In the genomic region with DNA sequence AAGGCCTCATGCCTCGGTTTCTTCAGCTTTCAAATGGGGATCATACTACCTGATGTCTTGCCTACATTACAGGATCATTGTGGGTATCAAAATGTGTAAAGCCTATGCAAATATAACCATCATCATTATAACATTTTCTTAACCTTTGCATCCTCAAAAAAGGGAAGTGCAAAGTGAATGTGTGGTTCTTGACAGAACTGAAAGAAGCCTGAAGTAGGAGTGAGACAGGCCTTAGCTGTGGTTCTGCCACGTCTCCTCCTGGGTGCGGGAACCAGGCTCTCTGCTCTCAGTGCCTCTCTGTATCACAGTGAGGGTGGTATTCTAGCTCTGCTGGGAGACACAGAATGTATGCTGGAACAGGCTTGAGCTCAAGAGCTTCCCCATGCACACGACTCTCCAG, we compare ENCODE assay signal across 1 cellular context.
TF ChIP-seq lines count a peak whose summit lies in the region.

No MANE protein-coding gene starts in this region.

TF ChIP-seq in GM12878, 131 proteins besides CTCF, POLR2A, EP300 and RAD21 (continued from another document and continues in another):
- TF ChIP-seq, protein P1, sequence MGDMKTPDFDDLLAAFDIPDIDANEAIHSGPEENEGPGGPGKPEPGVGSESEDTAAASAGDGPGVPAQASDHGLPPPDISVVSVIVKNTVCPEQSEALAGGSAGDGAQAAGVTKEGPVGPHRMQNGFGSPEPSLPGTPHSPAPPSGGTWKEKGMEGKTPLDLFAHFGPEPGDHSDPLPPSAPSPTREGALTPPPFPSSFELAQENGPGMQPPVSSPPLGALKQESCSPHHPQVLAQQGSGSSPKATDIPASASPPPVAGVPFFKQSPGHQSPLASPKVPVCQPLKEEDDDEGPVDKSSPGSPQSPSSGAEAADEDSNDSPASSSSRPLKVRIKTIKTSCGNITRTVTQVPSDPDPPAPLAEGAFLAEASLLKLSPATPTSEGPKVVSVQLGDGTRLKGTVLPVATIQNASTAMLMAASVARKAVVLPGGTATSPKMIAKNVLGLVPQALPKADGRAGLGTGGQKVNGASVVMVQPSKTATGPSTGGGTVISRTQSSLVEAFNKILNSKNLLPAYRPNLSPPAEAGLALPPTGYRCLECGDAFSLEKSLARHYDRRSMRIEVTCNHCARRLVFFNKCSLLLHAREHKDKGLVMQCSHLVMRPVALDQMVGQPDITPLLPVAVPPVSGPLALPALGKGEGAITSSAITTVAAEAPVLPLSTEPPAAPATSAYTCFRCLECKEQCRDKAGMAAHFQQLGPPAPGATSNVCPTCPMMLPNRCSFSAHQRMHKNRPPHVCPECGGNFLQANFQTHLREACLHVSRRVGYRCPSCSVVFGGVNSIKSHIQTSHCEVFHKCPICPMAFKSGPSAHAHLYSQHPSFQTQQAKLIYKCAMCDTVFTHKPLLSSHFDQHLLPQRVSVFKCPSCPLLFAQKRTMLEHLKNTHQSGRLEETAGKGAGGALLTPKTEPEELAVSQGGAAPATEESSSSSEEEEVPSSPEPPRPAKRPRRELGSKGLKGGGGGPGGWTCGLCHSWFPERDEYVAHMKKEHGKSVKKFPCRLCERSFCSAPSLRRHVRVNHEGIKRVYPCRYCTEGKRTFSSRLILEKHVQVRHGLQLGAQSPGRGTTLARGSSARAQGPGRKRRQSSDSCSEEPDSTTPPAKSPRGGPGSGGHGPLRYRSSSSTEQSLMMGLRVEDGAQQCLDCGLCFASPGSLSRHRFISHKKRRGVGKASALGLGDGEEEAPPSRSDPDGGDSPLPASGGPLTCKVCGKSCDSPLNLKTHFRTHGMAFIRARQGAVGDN (IDR thresholded peaks at IDR 0.05): peak; percentile 76
- TF ChIP-seq RB1 (IDR thresholded peaks at IDR 0.05; ENCODE audit: borderline replicate concordance) (no peak), CREB1 (IDR thresholded peaks at IDR 0.05; ENCODE audit: low read depth) (0 out of 2 replicates have a peak, but pooled peaks have one; percentile 30), SIN3A (IDR thresholded peaks at IDR 0.05; ENCODE audit: low read depth, low read length) (no peak), CBX5 (IDR thresholded peaks at IDR 0.05; ENCODE audit: low read depth) (peak; percentile 76; the same call in 1 of the 2 replicates), NFIC (IDR thresholded peaks at IDR 0.05; ENCODE audit: low read depth, low read length) (peak; percentile 79; the same call in 1 of the 2 replicates), ATF7 (IDR thresholded peaks at IDR 0.05; ENCODE audit: low read depth) (peak; percentile 43; the same call in 1 of the 2 replicates), ZNF217 (IDR thresholded peaks at IDR 0.05) (peak; percentile 88; the same call in 1 of the 2 replicates), RELA (IDR thresholded peaks at IDR 0.05; ENCODE audit: borderline replicate concordance, partially characterized antibody) (no peak), MTA2 (IDR thresholded peaks at IDR 0.05; ENCODE audit: low read depth) (peak; percentile 88), STAT3 (IDR thresholded peaks at IDR 0.05; ENCODE audit: low read depth, low read length) (no peak), NR2F1 (conservative IDR thresholded peaks at IDR 0.05) (peak; percentile 86), CHD2 (IDR thresholded peaks at IDR 0.05; ENCODE audit: borderline replicate concordance, low read depth, low read length) (no peak), FOXK2 (IDR thresholded peaks at IDR 0.05) (no peak), BHLHE40 (IDR thresholded peaks at IDR 0.05; ENCODE audit: borderline replicate concordance in 1 of 2, low read depth in 2 of 2, low read length in 1 of 2) (peak; percentile 39 to 40; a peak in 2 of 4 replicates), POU2F2 (IDR thresholded peaks at IDR 0.05; ENCODE audit: borderline replicate concordance, low read depth, low read length) (peak; percentile 93), DPF2 (IDR thresholded peaks at IDR 0.05) (peak; percentile 89), CBX3 (IDR thresholded peaks at IDR 0.05; ENCODE audit: borderline replicate concordance, low read depth) (no peak)
- TF ChIP-seq, protein P2, sequence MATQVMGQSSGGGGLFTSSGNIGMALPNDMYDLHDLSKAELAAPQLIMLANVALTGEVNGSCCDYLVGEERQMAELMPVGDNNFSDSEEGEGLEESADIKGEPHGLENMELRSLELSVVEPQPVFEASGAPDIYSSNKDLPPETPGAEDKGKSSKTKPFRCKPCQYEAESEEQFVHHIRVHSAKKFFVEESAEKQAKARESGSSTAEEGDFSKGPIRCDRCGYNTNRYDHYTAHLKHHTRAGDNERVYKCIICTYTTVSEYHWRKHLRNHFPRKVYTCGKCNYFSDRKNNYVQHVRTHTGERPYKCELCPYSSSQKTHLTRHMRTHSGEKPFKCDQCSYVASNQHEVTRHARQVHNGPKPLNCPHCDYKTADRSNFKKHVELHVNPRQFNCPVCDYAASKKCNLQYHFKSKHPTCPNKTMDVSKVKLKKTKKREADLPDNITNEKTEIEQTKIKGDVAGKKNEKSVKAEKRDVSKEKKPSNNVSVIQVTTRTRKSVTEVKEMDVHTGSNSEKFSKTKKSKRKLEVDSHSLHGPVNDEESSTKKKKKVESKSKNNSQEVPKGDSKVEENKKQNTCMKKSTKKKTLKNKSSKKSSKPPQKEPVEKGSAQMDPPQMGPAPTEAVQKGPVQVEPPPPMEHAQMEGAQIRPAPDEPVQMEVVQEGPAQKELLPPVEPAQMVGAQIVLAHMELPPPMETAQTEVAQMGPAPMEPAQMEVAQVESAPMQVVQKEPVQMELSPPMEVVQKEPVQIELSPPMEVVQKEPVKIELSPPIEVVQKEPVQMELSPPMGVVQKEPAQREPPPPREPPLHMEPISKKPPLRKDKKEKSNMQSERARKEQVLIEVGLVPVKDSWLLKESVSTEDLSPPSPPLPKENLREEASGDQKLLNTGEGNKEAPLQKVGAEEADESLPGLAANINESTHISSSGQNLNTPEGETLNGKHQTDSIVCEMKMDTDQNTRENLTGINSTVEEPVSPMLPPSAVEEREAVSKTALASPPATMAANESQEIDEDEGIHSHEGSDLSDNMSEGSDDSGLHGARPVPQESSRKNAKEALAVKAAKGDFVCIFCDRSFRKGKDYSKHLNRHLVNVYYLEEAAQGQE (IDR thresholded peaks at IDR 0.05; ENCODE audit: low read depth, low read length): no peak
- TF ChIP-seq, protein P3, sequence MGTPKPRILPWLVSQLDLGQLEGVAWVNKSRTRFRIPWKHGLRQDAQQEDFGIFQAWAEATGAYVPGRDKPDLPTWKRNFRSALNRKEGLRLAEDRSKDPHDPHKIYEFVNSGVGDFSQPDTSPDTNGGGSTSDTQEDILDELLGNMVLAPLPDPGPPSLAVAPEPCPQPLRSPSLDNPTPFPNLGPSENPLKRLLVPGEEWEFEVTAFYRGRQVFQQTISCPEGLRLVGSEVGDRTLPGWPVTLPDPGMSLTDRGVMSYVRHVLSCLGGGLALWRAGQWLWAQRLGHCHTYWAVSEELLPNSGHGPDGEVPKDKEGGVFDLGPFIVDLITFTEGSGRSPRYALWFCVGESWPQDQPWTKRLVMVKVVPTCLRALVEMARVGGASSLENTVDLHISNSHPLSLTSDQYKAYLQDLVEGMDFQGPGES (IDR thresholded peaks at IDR 0.05): no peak
- TF ChIP-seq, protein P4, sequence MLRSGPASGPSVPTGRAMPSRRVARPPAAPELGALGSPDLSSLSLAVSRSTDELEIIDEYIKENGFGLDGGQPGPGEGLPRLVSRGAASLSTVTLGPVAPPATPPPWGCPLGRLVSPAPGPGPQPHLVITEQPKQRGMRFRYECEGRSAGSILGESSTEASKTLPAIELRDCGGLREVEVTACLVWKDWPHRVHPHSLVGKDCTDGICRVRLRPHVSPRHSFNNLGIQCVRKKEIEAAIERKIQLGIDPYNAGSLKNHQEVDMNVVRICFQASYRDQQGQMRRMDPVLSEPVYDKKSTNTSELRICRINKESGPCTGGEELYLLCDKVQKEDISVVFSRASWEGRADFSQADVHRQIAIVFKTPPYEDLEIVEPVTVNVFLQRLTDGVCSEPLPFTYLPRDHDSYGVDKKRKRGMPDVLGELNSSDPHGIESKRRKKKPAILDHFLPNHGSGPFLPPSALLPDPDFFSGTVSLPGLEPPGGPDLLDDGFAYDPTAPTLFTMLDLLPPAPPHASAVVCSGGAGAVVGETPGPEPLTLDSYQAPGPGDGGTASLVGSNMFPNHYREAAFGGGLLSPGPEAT (IDR thresholded peaks at IDR 0.05; ENCODE audit: low read depth): peak; percentile 54; the same call in 1 of the 2 replicates
- TF ChIP-seq, protein P5, sequence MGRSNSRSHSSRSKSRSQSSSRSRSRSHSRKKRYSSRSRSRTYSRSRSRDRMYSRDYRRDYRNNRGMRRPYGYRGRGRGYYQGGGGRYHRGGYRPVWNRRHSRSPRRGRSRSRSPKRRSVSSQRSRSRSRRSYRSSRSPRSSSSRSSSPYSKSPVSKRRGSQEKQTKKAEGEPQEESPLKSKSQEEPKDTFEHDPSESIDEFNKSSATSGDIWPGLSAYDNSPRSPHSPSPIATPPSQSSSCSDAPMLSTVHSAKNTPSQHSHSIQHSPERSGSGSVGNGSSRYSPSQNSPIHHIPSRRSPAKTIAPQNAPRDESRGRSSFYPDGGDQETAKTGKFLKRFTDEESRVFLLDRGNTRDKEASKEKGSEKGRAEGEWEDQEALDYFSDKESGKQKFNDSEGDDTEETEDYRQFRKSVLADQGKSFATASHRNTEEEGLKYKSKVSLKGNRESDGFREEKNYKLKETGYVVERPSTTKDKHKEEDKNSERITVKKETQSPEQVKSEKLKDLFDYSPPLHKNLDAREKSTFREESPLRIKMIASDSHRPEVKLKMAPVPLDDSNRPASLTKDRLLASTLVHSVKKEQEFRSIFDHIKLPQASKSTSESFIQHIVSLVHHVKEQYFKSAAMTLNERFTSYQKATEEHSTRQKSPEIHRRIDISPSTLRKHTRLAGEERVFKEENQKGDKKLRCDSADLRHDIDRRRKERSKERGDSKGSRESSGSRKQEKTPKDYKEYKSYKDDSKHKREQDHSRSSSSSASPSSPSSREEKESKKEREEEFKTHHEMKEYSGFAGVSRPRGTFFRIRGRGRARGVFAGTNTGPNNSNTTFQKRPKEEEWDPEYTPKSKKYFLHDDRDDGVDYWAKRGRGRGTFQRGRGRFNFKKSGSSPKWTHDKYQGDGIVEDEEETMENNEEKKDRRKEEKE (IDR thresholded peaks at IDR 0.05): no peak
- TF ChIP-seq, protein P6, sequence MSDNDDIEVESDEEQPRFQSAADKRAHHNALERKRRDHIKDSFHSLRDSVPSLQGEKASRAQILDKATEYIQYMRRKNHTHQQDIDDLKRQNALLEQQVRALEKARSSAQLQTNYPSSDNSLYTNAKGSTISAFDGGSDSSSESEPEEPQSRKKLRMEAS (IDR thresholded peaks at IDR 0.05; ENCODE audit: low read depth, low read length): no peak
- TF ChIP-seq, protein P7, sequence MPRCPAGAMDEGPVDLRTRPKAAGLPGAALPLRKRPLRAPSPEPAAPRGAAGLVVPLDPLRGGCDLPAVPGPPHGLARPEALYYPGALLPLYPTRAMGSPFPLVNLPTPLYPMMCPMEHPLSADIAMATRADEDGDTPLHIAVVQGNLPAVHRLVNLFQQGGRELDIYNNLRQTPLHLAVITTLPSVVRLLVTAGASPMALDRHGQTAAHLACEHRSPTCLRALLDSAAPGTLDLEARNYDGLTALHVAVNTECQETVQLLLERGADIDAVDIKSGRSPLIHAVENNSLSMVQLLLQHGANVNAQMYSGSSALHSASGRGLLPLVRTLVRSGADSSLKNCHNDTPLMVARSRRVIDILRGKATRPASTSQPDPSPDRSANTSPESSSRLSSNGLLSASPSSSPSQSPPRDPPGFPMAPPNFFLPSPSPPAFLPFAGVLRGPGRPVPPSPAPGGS (IDR thresholded peaks at IDR 0.05; ENCODE audit: borderline replicate concordance, insufficient read depth, low read depth, low read length, poor library complexity, severe bottlenecking): no peak
- TF ChIP-seq, protein P8, sequence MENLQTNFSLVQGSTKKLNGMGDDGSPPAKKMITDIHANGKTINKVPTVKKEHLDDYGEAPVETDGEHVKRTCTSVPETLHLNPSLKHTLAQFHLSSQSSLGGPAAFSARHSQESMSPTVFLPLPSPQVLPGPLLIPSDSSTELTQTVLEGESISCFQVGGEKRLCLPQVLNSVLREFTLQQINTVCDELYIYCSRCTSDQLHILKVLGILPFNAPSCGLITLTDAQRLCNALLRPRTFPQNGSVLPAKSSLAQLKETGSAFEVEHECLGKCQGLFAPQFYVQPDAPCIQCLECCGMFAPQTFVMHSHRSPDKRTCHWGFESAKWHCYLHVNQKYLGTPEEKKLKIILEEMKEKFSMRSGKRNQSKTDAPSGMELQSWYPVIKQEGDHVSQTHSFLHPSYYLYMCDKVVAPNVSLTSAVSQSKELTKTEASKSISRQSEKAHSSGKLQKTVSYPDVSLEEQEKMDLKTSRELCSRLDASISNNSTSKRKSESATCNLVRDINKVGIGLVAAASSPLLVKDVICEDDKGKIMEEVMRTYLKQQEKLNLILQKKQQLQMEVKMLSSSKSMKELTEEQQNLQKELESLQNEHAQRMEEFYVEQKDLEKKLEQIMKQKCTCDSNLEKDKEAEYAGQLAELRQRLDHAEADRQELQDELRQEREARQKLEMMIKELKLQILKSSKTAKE (IDR thresholded peaks at IDR 0.05; ENCODE audit: low read depth, poor library complexity, severe bottlenecking): peak; percentile 74
- TF ChIP-seq, protein P9, sequence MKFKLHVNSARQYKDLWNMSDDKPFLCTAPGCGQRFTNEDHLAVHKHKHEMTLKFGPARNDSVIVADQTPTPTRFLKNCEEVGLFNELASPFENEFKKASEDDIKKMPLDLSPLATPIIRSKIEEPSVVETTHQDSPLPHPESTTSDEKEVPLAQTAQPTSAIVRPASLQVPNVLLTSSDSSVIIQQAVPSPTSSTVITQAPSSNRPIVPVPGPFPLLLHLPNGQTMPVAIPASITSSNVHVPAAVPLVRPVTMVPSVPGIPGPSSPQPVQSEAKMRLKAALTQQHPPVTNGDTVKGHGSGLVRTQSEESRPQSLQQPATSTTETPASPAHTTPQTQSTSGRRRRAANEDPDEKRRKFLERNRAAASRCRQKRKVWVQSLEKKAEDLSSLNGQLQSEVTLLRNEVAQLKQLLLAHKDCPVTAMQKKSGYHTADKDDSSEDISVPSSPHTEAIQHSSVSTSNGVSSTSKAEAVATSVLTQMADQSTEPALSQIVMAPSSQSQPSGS (IDR thresholded peaks at IDR 0.05; ENCODE audit: low read length): peak; percentile 53; the same call in 1 of the 2 replicates
- TF ChIP-seq, protein P10, sequence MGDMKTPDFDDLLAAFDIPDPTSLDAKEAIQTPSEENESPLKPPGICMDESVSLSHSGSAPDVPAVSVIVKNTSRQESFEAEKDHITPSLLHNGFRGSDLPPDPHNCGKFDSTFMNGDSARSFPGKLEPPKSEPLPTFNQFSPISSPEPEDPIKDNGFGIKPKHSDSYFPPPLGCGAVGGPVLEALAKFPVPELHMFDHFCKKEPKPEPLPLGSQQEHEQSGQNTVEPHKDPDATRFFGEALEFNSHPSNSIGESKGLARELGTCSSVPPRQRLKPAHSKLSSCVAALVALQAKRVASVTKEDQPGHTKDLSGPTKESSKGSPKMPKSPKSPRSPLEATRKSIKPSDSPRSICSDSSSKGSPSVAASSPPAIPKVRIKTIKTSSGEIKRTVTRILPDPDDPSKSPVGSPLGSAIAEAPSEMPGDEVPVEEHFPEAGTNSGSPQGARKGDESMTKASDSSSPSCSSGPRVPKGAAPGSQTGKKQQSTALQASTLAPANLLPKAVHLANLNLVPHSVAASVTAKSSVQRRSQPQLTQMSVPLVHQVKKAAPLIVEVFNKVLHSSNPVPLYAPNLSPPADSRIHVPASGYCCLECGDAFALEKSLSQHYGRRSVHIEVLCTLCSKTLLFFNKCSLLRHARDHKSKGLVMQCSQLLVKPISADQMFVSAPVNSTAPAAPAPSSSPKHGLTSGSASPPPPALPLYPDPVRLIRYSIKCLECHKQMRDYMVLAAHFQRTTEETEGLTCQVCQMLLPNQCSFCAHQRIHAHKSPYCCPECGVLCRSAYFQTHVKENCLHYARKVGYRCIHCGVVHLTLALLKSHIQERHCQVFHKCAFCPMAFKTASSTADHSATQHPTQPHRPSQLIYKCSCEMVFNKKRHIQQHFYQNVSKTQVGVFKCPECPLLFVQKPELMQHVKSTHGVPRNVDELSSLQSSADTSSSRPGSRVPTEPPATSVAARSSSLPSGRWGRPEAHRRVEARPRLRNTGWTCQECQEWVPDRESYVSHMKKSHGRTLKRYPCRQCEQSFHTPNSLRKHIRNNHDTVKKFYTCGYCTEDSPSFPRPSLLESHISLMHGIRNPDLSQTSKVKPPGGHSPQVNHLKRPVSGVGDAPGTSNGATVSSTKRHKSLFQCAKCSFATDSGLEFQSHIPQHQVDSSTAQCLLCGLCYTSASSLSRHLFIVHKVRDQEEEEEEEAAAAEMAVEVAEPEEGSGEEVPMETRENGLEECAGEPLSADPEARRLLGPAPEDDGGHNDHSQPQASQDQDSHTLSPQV (IDR thresholded peaks at IDR 0.05): no peak
